In the genomic region with DNA sequence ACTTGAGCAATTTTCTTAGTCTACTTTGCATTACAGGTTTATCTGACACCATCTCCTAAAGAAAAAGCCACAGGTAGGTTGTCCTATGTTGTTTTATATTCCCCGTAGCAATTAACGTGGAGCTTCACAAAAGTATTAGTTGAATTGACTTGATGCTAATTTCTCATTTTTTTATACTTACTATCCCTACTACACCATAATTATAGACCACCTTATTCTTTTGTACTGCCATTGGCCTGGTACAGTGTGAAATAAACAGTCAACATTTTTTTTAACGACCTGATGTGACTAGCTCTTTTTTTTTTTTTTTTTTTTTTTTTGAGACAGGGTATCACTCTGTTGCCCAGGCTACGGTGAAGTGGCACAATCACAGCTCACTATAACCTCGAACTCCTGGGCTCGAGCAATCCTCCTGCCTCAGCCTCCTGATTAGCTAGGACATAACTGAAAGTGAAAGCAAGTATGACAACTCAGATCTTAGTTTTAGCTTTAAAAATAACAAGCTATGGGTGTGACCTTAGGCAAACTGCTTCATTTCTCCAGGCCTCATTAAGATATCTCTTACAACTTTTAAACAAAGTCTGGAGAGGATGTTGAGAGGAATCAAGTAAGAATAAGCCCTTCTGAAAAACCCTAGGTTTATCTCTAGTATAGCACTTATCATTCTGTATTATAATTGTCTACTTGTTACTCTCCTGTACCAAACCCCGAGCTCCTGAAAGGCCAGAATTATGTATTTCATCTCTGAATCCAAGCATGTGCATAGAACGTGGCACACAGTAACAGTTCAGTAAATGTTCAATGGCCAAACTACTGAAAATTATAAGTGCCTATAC, we compare ENCODE assay signal across 8 cellular contexts. TPM values are rescaled to one million over a fixed set of nuclear protein-coding genes. Genes with fewer than 3 reads are reported as not detected.
A peak's percentile ranks its signal among the peaks of the same experiment; 100 is the strongest.
DNase-seq lines count a peak whose midpoint lies in the region; ATAC-seq and FAIRE-seq lines count a peak whose summit lies in the region.

No MANE protein-coding gene starts in this region.

- CTCF ChIA-PET in activated naive CD4-positive, alpha-beta T cell treated with anti-CD3 and anti-CD28 coated beads for 36 hours (lab: Charles Lee), result interaction anchor here (1.0 to 3.1 kb wide), 3 partner anchors 9 to 65 kb away, joined by 4 to 25 read pairs (median 9); no protein-coding TSS in a partner anchor

- 61% methylated on average over 8 of the region's 8 CpGs for WGBS in right cardiac atrium

- no peak for FAIRE-seq in GM19239 (lab: Jason Lieb, UNC)

- H3K27me3 ChIP-seq in right cardiac atrium (ENCODE audit: control insufficient read depth, insufficient read depth), result no peaks in the 10 kb centered on the region

- no peaks in the 10 kb centered on the region for H3K9me3 ChIP-seq in right cardiac atrium (ENCODE audit: control insufficient read depth, low read length)

- H3K4me3 ChIP-seq in right cardiac atrium (ENCODE audit: low read length), result peak overlapping the region; percentile 12

- H3K27ac Mint-ChIP-seq in activated naive CD4-positive, alpha-beta T cell treated with anti-CD3 and anti-CD28 coated beads for 36 hours, result peak overlapping the region; percentile 21

- ATAC-seq in right cardiac atrium (peak; percentile 50 to 62), HG02588 (IDR thresholded peaks at IDR 0.05; ENCODE audit: unreplicated experiment) (no peak), HG03342 (IDR thresholded peaks at IDR 0.05; ENCODE audit: unreplicated experiment) (no peak)

- intact Hi-C loops in activated naive CD4-positive, alpha-beta T cell treated with anti-CD3 and anti-CD28 coated beads for 36 hours (cut with micrococcal nuclease), result loop anchor here (2.0 kb wide), 1 partner anchor 16 kb away; no protein-coding TSS in a partner anchor
- intact Hi-C loops in right cardiac atrium (cut with DNase I), result no loop called here
- intact Hi-C loops in posterior vena cava (cut with DNase I), result no loop called here

- H3K4me1 ChIP-seq in right cardiac atrium (ENCODE audit: control insufficient read depth, insufficient read depth, low read length), result peaks cover 8% of the 10 kb centered on the region

- peak; percentile 54 for DNase-seq in stimulated activated CD4-positive, alpha-beta T cell treated with anti-CD3 and anti-CD28 coated beads, Interleukin-1b, Interleukin-23, amount 100 ng/mL, for 48 hours
- no peak for DNase-seq in stimulated activated CD4-positive, alpha-beta T cell treated with anti-CD3 and anti-CD28 coated beads, Interleukin-4, amount 100 ng/mL, for 1 hour
- DNase-seq in activated naive CD4-positive, alpha-beta T cell treated with anti-CD3 and anti-CD28 coated beads for 36 hours, result peak; percentile 64
- DNase-seq in right cardiac atrium (peak in 1 of 3 donors; percentile 45), GM19239 (ENCODE audit: insufficient read length, low spot score) (no peak), posterior vena cava (ENCODE audit: low spot score) (no peak)

- peaks cover 52% of the 10 kb centered on the region for H3K4me1 Mint-ChIP-seq in activated naive CD4-positive, alpha-beta T cell treated with anti-CD3 and anti-CD28 coated beads for 36 hours (ENCODE audit: low read depth)

- H3K4me3 Mint-ChIP-seq in activated naive CD4-positive, alpha-beta T cell treated with anti-CD3 and anti-CD28 coated beads for 36 hours, result peak overlapping the region; percentile 4

- H3K27me3 Mint-ChIP-seq in activated naive CD4-positive, alpha-beta T cell treated with anti-CD3 and anti-CD28 coated beads for 36 hours (ENCODE audit: low read depth), result no peaks in the 10 kb centered on the region

- H3K9me3 Mint-ChIP-seq in activated naive CD4-positive, alpha-beta T cell treated with anti-CD3 and anti-CD28 coated beads for 36 hours, result no peaks in the 10 kb centered on the region

- no peaks in the 10 kb centered on the region for H3K36me3 Mint-ChIP-seq in activated naive CD4-positive, alpha-beta T cell treated with anti-CD3 and anti-CD28 coated beads for 36 hours (ENCODE audit: low read depth)

- H3K27ac ChIP-seq in right cardiac atrium (ENCODE audit: low read length), result no peak overlapping the region

RNA-seq across cellular contexts. Expression of gene LUZP1, which starts 49.5 kb away (rescaled TPM):
- 10 to 100 TPM; 12.6 to 13.7 TPM for total RNA-seq in activated naive CD4-positive, alpha-beta T cell treated with anti-CD3 and anti-CD28 coated beads for 36 hours
- total RNA-seq in right cardiac atrium (10 to 100 TPM; 33.2 to 61.9 (median 42.4) TPM), posterior vena cava (10 to 100 TPM; 31.9 to 35.4 TPM)
- 9.5 TPM for polyA plus RNA-seq in right cardiac atrium

Comparison
In these comparisons a context has a peak if more than half of its experiments do, and no peak if none do; other contexts are left out.
1. DNase-seq: peak in stimulated activated CD4-positive, alpha-beta T cell treated with anti-CD3 and anti-CD28 coated beads, Interleukin-1b, Interleukin-23, amount 100 ng/mL, for 48 hours (single experiment) and activated naive CD4-positive, alpha-beta T cell treated with anti-CD3 and anti-CD28 coated beads for 36 hours (single experiment); none in stimulated activated CD4-positive, alpha-beta T cell treated with anti-CD3 and anti-CD28 coated beads, Interleukin-4, amount 100 ng/mL, for 1 hour (single experiment), GM19239 (single experiment) and posterior vena cava (single experiment).
2. ATAC-seq: peak in right cardiac atrium (2 of 2); none in HG02588 (single experiment) and HG03342 (single experiment).